In the genomic region with DNA sequence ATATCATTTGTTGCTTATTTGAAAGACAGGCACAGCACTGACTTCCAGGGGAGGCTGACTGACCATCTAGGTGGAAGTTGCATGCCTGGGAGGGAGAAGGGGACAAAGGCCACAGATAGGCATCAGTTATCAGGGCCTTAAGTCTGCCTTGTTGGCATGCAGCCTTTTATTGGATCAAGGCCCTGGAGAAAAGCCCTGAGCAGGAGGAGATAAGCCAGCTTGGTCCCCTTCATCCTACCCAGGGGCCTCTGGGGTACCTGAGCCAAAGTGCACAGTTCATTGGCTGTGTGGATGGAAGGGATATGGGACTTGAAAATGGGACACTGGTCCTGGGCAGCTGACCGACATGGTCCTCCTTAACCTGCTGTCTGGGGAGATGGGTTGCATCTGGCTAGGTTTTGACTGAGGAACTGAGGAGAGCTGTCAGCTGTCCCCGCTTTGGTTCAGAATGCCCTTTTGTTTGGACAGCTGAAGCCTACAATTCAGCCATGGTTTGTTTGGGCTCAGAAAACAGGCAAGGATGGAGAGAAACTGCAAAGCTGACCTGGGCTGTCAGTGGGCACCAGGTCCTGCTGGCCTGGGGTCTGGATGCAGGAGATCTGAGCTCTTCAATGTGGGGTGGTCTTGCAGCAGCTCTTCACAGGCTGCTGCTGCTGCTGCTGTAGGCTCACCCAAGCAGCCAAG, we compare ENCODE assay signal across 1 cellular context.
TF ChIP-seq lines count a peak whose summit lies in the region.

No MANE protein-coding gene starts in this region.

TF ChIP-seq in GM23338, 12 proteins besides CTCF, POLR2A, EP300 and RAD21 (continued from another document):
- TF ChIP-seq EZH2phosphoT487 (IDR thresholded peaks at IDR 0.05; ENCODE audit: unreplicated experiment) (no peak), POLR2AphosphoS5 (IDR thresholded peaks at IDR 0.05; ENCODE audit: low read depth) (no peak), CREB1 (CRISPR knock-in tag; IDR thresholded peaks at IDR 0.05; ENCODE audit: low read depth) (no peak), ZNF331 (CRISPR knock-in tag; IDR thresholded peaks at IDR 0.05; ENCODE audit: low read depth) (no peak), NANOG (IDR thresholded peaks at IDR 0.05; ENCODE audit: borderline replicate concordance) (no peak), ZNF114 (CRISPR knock-in tag; IDR thresholded peaks at IDR 0.05) (no peak), STAT1 (IDR thresholded peaks at IDR 0.05; ENCODE audit: unreplicated experiment) (no peak), EZH2 (IDR thresholded peaks at IDR 0.05; ENCODE audit: low read depth, unreplicated experiment) (no peak), JUNB (IDR thresholded peaks at IDR 0.05; ENCODE audit: unreplicated experiment) (no peak)
- TF ChIP-seq, protein P1, sequence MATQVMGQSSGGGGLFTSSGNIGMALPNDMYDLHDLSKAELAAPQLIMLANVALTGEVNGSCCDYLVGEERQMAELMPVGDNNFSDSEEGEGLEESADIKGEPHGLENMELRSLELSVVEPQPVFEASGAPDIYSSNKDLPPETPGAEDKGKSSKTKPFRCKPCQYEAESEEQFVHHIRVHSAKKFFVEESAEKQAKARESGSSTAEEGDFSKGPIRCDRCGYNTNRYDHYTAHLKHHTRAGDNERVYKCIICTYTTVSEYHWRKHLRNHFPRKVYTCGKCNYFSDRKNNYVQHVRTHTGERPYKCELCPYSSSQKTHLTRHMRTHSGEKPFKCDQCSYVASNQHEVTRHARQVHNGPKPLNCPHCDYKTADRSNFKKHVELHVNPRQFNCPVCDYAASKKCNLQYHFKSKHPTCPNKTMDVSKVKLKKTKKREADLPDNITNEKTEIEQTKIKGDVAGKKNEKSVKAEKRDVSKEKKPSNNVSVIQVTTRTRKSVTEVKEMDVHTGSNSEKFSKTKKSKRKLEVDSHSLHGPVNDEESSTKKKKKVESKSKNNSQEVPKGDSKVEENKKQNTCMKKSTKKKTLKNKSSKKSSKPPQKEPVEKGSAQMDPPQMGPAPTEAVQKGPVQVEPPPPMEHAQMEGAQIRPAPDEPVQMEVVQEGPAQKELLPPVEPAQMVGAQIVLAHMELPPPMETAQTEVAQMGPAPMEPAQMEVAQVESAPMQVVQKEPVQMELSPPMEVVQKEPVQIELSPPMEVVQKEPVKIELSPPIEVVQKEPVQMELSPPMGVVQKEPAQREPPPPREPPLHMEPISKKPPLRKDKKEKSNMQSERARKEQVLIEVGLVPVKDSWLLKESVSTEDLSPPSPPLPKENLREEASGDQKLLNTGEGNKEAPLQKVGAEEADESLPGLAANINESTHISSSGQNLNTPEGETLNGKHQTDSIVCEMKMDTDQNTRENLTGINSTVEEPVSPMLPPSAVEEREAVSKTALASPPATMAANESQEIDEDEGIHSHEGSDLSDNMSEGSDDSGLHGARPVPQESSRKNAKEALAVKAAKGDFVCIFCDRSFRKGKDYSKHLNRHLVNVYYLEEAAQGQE (IDR thresholded peaks at IDR 0.05; ENCODE audit: unreplicated experiment), result no peak
- TF ChIP-seq, protein P2, sequence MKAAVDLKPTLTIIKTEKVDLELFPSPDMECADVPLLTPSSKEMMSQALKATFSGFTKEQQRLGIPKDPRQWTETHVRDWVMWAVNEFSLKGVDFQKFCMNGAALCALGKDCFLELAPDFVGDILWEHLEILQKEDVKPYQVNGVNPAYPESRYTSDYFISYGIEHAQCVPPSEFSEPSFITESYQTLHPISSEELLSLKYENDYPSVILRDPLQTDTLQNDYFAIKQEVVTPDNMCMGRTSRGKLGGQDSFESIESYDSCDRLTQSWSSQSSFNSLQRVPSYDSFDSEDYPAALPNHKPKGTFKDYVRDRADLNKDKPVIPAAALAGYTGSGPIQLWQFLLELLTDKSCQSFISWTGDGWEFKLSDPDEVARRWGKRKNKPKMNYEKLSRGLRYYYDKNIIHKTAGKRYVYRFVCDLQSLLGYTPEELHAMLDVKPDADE (IDR thresholded peaks at IDR 0.05), result no peak
